Comparison of ENCODE assay signal across 2 cellular contexts in genomic region chrX:97504435-97504834, GRCh38.
TF ChIP-seq lines count a peak whose summit lies in the region.

No MANE protein-coding gene starts in this region.

TF ChIP-seq in H1, 55 proteins besides CTCF, POLR2A, EP300 and RAD21:
- TF ChIP-seq POU5F1 (IDR thresholded peaks at IDR 0.05; ENCODE audit: low read depth, low read length) (0 out of 2 replicates have a peak, but pooled peaks have one; percentile 41), NANOG (IDR thresholded peaks at IDR 0.05; ENCODE audit: insufficient read depth, low read depth, low read length, poor library complexity, severe bottlenecking) (peak; percentile 72), EZH2 (IDR thresholded peaks at IDR 0.05; ENCODE audit: low read depth, low read length, severe bottlenecking) (no peak), TCF12 (IDR thresholded peaks at IDR 0.05; ENCODE audit: low read depth, low read length) (no peak)

TF ChIP-seq in neural cell, 6 proteins besides CTCF, POLR2A, EP300 and RAD21:
- TF ChIP-seq MXI1 (conservative IDR thresholded peaks at IDR 0.05; ENCODE audit: poor library complexity, severe bottlenecking): no peak
- TF ChIP-seq EZH2 (IDR thresholded peaks at IDR 0.05; ENCODE audit: borderline replicate concordance, insufficient read depth, low read length, poor library complexity, severe bottlenecking): no peak
- peak; percentile 43 for TF ChIP-seq POLR2AphosphoS5 (IDR thresholded peaks at IDR 0.05)
- TF ChIP-seq REST (IDR thresholded peaks at IDR 0.05; ENCODE audit: borderline replicate concordance): no peak
- peak; percentile 12 for TF ChIP-seq SMC3 (conservative IDR thresholded peaks at IDR 0.05; ENCODE audit: poor library complexity)
